ENCODE assay signal across 8 cellular contexts in genomic region chr13:20526664-20527063, GRCh38. TPM values are rescaled to one million over a fixed set of nuclear protein-coding genes. Genes with fewer than 3 reads are reported as not detected.
DNase-seq lines count a peak whose midpoint lies in the region; ATAC-seq and TF ChIP-seq lines count a peak whose summit lies in the region.

No MANE protein-coding gene starts in this region.

- POLR2A ChIA-PET in activated CD8-positive, alpha-beta T cell treated with anti-CD3 and anti-CD28 coated beads for 36 hours (lab: Charles Lee): interaction anchor here (1.0 to 1.4 kb wide), 4 partner anchors 42 to 376 kb away, joined by 3 to 5 read pairs (median 3); partner anchors contain the start of gene XPO4

- intact Hi-C loops in activated CD8-positive, alpha-beta T cell treated with anti-CD3 and anti-CD28 coated beads for 36 hours (cut with micrococcal nuclease): no loop called here

- H3K27me3 ChIP-seq in layer of hippocampus (ENCODE audit: control insufficient read depth, insufficient read depth, low read length) (no peaks in the 10 kb centered on the region), thoracic aorta (replicated peaks; ENCODE audit: insufficient read depth) (no peaks in the 10 kb centered on the region)

- H3K4me3 Mint-ChIP-seq in activated T-cell treated with anti-CD3 and anti-CD28 coated beads, Interleukin-2, amount 50 U/mL, for 72 hours: peak overlapping the region; percentile 81 to 85
- peak overlapping the region; percentile 78 for H3K4me3 Mint-ChIP-seq in activated CD8-positive, alpha-beta T cell treated with anti-CD3 and anti-CD28 coated beads for 36 hours

- no peak for TF ChIP-seq CTCF in activated CD8-positive, alpha-beta T cell treated with anti-CD3 and anti-CD28 coated beads for 36 hours (IDR thresholded peaks at IDR 0.05)
- no peak for TF ChIP-seq CTCF in thoracic aorta (IDR thresholded peaks at IDR 0.05)

- CTCF ChIA-PET in activated CD8-positive, alpha-beta T cell treated with anti-CD3 and anti-CD28 coated beads for 36 hours (lab: Charles Lee): interaction anchor here (0.6 to 1.6 kb wide), 3 partner anchors 32 to 302 kb away, joined by 3 to 4 read pairs (median 4); no protein-coding TSS in a partner anchor

- H3K27ac ChIP-seq in layer of hippocampus (ENCODE audit: low read depth, low read length) (peak overlapping the region; percentile 94), thoracic aorta (peak overlapping the region in 1 of 2 donors; percentile 73)

- H3K9me3 Mint-ChIP-seq in activated T-cell treated with anti-CD3 and anti-CD28 coated beads, Interleukin-2, amount 50 U/mL, for 72 hours: peaks cover 0 to under 1% of the 10 kb centered on the region in 2 donors
- no peaks in the 10 kb centered on the region for H3K9me3 Mint-ChIP-seq in activated CD8-positive, alpha-beta T cell treated with anti-CD3 and anti-CD28 coated beads for 36 hours

- H3K27ac Mint-ChIP-seq in activated T-cell treated with anti-CD3 and anti-CD28 coated beads, Interleukin-2, amount 50 U/mL, for 72 hours: peak overlapping the region; percentile 29
- peak overlapping the region; percentile 94 for H3K27ac Mint-ChIP-seq in activated CD8-positive, alpha-beta T cell treated with anti-CD3 and anti-CD28 coated beads for 36 hours

- ATAC-seq in activated T-cell treated with anti-CD3 and anti-CD28 coated beads, Interleukin-2, amount 50 U/mL, for 72 hours (replicated peaks in 1 of 2): no peak
- ATAC-seq in activated CD8-positive, alpha-beta T cell treated with anti-CD3 and anti-CD28 coated beads for 36 hours: no peak
- ATAC-seq in thoracic aorta (ENCODE audit: insufficient number of reproducible peaks, low FRiP score, low read depth): no peak
- ATAC-seq in HG03095 (IDR thresholded peaks at IDR 0.05; ENCODE audit: unreplicated experiment): no peak

- peaks cover 5% of the 10 kb centered on the region for H3K27me3 Mint-ChIP-seq in activated T-cell treated with anti-CD3 and anti-CD28 coated beads, Interleukin-2, amount 50 U/mL, for 72 hours (ENCODE audit: low read depth)
- peaks cover 6% of the 10 kb centered on the region for H3K27me3 Mint-ChIP-seq in activated CD8-positive, alpha-beta T cell treated with anti-CD3 and anti-CD28 coated beads for 36 hours

- H3K4me1 Mint-ChIP-seq in activated T-cell treated with anti-CD3 and anti-CD28 coated beads, Interleukin-2, amount 50 U/mL, for 72 hours (ENCODE audit: low read depth): peaks cover 34% of the 10 kb centered on the region
- H3K4me1 Mint-ChIP-seq in activated CD8-positive, alpha-beta T cell treated with anti-CD3 and anti-CD28 coated beads for 36 hours (ENCODE audit: low read depth): peaks cover 30% of the 10 kb centered on the region

- H3K9me3 ChIP-seq in thoracic aorta: no peaks in the 10 kb centered on the region

- H3K4me1 ChIP-seq in thoracic aorta (ENCODE audit: control insufficient read depth in 1 of 2, low read depth in 2 of 2): peaks cover 11% of the 10 kb centered on the region in 2 donors

- no peak for DNase-seq in activated T-cell treated with anti-CD3 and anti-CD28 coated beads, Interleukin-2, amount 50 U/mL, for 72 hours
- DNase-seq in activated T-cell treated with anti-CD3 and anti-CD28 coated beads, Interleukin-2, amount 50 U/mL, for 1 hour: no peak
- DNase-seq in activated CD8-positive, alpha-beta T cell treated with anti-CD3 and anti-CD28 coated beads for 36 hours: no peak
- no peak for DNase-seq in thoracic aorta (ENCODE audit: low spot score)
- DNase-seq in iPS-NIHi7 (ENCODE audit: extremely low spot score): no peak
- DNase-seq in KG1 (lab: John Stamatoyannopoulos, UW): no peak

- H3K36me3 Mint-ChIP-seq in activated T-cell treated with anti-CD3 and anti-CD28 coated beads, Interleukin-2, amount 50 U/mL, for 72 hours (ENCODE audit: insufficient read depth in 2 of 2): peaks cover 0 to 3% of the 10 kb centered on the region in 2 donors
- no peaks in the 10 kb centered on the region for H3K36me3 Mint-ChIP-seq in activated CD8-positive, alpha-beta T cell treated with anti-CD3 and anti-CD28 coated beads for 36 hours (ENCODE audit: low read depth)

- H3K36me3 ChIP-seq in thoracic aorta: no peaks in the 10 kb centered on the region

- H3K4me3 ChIP-seq in thoracic aorta: peak overlapping the region; percentile 99

RNA-seq across cellular contexts. Expression of gene CRYL1, which starts 1.0 kb away (rescaled TPM):
- 10 to 100 TPM; 15.7 to 16.7 TPM for total RNA-seq in activated T-cell treated with anti-CD3 and anti-CD28 coated beads, Interleukin-2, amount 50 U/mL, for 72 hours
- total RNA-seq in activated CD8-positive, alpha-beta T cell treated with anti-CD3 and anti-CD28 coated beads for 36 hours: 1 to 10 TPM; 8.5 to 9.4 TPM
- 10 to 100 TPM; 38.9 to 57.4 TPM for total RNA-seq in thoracic aorta

RNA-seq across cellular contexts. Expression of gene IFT88, which starts 40.3 kb away (rescaled TPM):
- 1 to 10 TPM; 5.0 to 5.5 TPM for total RNA-seq in activated T-cell treated with anti-CD3 and anti-CD28 coated beads, Interleukin-2, amount 50 U/mL, for 72 hours
- 1 to 10 TPM; 2.2 to 2.5 TPM for total RNA-seq in activated CD8-positive, alpha-beta T cell treated with anti-CD3 and anti-CD28 coated beads for 36 hours
- total RNA-seq in thoracic aorta: 10 to 100 TPM in 1 of 2 donors, 1 to 10 TPM in 1; 8.8 to 13.0 TPM
